21 cellular contexts compared by ENCODE assay signal in the genomic region with DNA sequence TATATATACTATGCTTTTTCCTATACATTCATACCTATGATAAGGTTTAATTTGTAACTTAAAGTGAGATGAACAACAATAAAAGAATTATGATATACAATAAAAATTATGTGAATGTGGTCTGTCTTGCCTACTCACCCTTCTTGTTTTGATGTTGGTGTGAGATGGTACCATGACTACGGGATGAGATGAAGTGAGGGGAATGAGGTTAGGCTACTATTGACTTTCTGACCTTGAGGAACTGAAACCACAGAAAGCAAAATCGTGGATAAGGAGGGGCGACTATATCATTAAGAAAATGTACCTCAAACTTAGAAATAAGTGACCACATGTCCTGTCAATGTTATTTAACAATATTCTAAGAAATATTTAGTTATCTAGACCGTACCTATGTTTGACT.
DNase-seq lines count a peak whose midpoint lies in the region; ATAC-seq and TF ChIP-seq lines count a peak whose summit lies in the region.
"Had no signal": no experiment of that assay in that cellular context is flagged by ENCODE, and none has a peak within 500 bp of the region (broad histone marks: within the 10 kb centered on the region; RNA-seq: fewer than 3 reads in every experiment).

No MANE protein-coding gene starts in this region.

- TF ChIP-seq EP300 in ovary (IDR thresholded peaks at IDR 0.05) = no peak

- TF ChIP-seq CTCF in uterus (IDR thresholded peaks at IDR 0.05) (no peak), ovary (IDR thresholded peaks at IDR 0.05) (no peak)

- H3K27ac Mint-ChIP-seq in activated naive CD8-positive, alpha-beta T cell treated with anti-CD3 and anti-CD28 coated beads, Interleukin-2, amount 50 U/mL, for 24 hours = peak overlapping the region; percentile 88
- H3K27ac Mint-ChIP-seq in activated naive CD8-positive, alpha-beta T cell treated with anti-CD3 and anti-CD28 coated beads for 36 hours = no peak overlapping the region
- H3K27ac Mint-ChIP-seq: endodermal cell had no signal

- TF ChIP-seq POLR2A in uterus (IDR thresholded peaks at IDR 0.05) (no peak), ovary (IDR thresholded peaks at IDR 0.05) (no peak)

- H3K9me3 Mint-ChIP-seq in activated naive CD8-positive, alpha-beta T cell treated with anti-CD3 and anti-CD28 coated beads, Interleukin-2, amount 50 U/mL, for 24 hours = no peaks in the 10 kb centered on the region
- H3K9me3 Mint-ChIP-seq in activated naive CD8-positive, alpha-beta T cell treated with anti-CD3 and anti-CD28 coated beads for 36 hours = no peaks in the 10 kb centered on the region
- H3K9me3 Mint-ChIP-seq: endodermal cell had no signal

- DNase-seq in activated naive CD8-positive, alpha-beta T cell treated with anti-CD3 and anti-CD28 coated beads, Interleukin-2, amount 50 U/mL, for 24 hours = no peak
- no peak for DNase-seq in activated naive CD8-positive, alpha-beta T cell treated with anti-CD3 and anti-CD28 coated beads for 36 hours
- DNase-seq in amniotic epithelial cell (ENCODE audit: low read depth) (peak; percentile 31), uterus (no peak), AML-193 (lab: John Stamatoyannopoulos, UW) (no peak), ovary (no peak), retina (no peak)
- DNase-seq: activated effector memory CD4-positive, alpha-beta T cell treated with Interleukin-2 at 50 U/mL for 16 hours; amniotic stem cell; central memory CD4-positive, alpha-beta T cell; DMS79; endodermal cell; MG63; NCI-H2029; NCI-H446; occipital lobe; SJCRH30; stimulated activated CD4-positive, alpha-beta T cell treated with anti-CD3 and anti-CD28 coated beads, Interleukin-4, amount 100 ng/mL, for 1 hour; upper lobe of left lung had no signal

- H3K4me3 Mint-ChIP-seq in activated naive CD8-positive, alpha-beta T cell treated with anti-CD3 and anti-CD28 coated beads, Interleukin-2, amount 50 U/mL, for 24 hours = no peak overlapping the region
- H3K4me3 Mint-ChIP-seq in activated naive CD8-positive, alpha-beta T cell treated with anti-CD3 and anti-CD28 coated beads for 36 hours = no peak overlapping the region
- H3K4me3 Mint-ChIP-seq: endodermal cell had no signal

- no peak for ATAC-seq in activated naive CD8-positive, alpha-beta T cell treated with anti-CD3 and anti-CD28 coated beads, Interleukin-2, amount 50 U/mL, for 24 hours

- H3K36me3 ChIP-seq in mucosa of rectum (ENCODE audit: control insufficient read depth in 2 of 2, insufficient read depth in 2 of 2, low read length in 2 of 2) (no peaks in the 10 kb centered on the region), uterus (no peaks in the 10 kb centered on the region), ovary (no peaks in the 10 kb centered on the region)
- H3K36me3 ChIP-seq: MG63, SJCRH30, upper lobe of left lung had no signal

- no peaks in the 10 kb centered on the region for H3K27me3 Mint-ChIP-seq in activated naive CD8-positive, alpha-beta T cell treated with anti-CD3 and anti-CD28 coated beads, Interleukin-2, amount 50 U/mL, for 24 hours
- H3K27me3 Mint-ChIP-seq in activated naive CD8-positive, alpha-beta T cell treated with anti-CD3 and anti-CD28 coated beads for 36 hours = no peaks in the 10 kb centered on the region

- H3K27me3 ChIP-seq in mucosa of rectum (ENCODE audit: control insufficient read depth in 2 of 2, insufficient read depth in 2 of 2, low read length in 2 of 2) = no peaks in the 10 kb centered on the region
- no peaks in the 10 kb centered on the region for H3K27me3 ChIP-seq in uterus
- H3K27me3 ChIP-seq in ovary = no peaks in the 10 kb centered on the region
- H3K27me3 ChIP-seq: MG63, SJCRH30, upper lobe of left lung had no signal

- peak overlapping the region; percentile 28 to 53 for H3K27ac ChIP-seq in mucosa of rectum (ENCODE audit: low read depth in 2 of 2, low read length in 2 of 2)
- peak overlapping the region; percentile 91 to 95 for H3K27ac ChIP-seq in uterus
- no peak overlapping the region for H3K27ac ChIP-seq in ovary
- H3K27ac ChIP-seq: C4-2B, SJCRH30 had no signal

- WGBS in ovary, 3 donors = 59 to 66% (median 66%) methylated on average over 4 of the region's 4 CpGs

- H3K9ac ChIP-seq in mucosa of rectum (ENCODE audit: low read depth in 1 of 2, low read length in 2 of 2) = no peak overlapping the region

- H3K9me3 ChIP-seq in mucosa of rectum (ENCODE audit: control insufficient read depth in 2 of 2, low read length in 2 of 2) (no peaks in the 10 kb centered on the region), uterus (no peaks in the 10 kb centered on the region), ovary (no peaks in the 10 kb centered on the region)
- H3K9me3 ChIP-seq: SJCRH30, upper lobe of left lung had no signal

- H3K4me3 ChIP-seq in mucosa of rectum (ENCODE audit: low read length in 2 of 2) = peak overlapping the region in 1 of 2 donors; percentile 8
- H3K4me3 ChIP-seq in uterus = no peak overlapping the region
- H3K4me3 ChIP-seq in ovary = no peak overlapping the region
- H3K4me3 ChIP-seq: MG63, SJCRH30, upper lobe of left lung had no signal

- intact Hi-C loops in uterus (cut with DNase I; ENCODE audit: low total_unique reads) (no loop called here), ovary (cut with DNase I) (no loop called here)

- peaks cover 48% of the 10 kb centered on the region for H3K4me1 Mint-ChIP-seq in activated naive CD8-positive, alpha-beta T cell treated with anti-CD3 and anti-CD28 coated beads, Interleukin-2, amount 50 U/mL, for 24 hours
- peaks cover 34% of the 10 kb centered on the region for H3K4me1 Mint-ChIP-seq in activated naive CD8-positive, alpha-beta T cell treated with anti-CD3 and anti-CD28 coated beads for 36 hours
- H3K4me1 Mint-ChIP-seq: endodermal cell had no signal

- H3K36me3 Mint-ChIP-seq in activated naive CD8-positive, alpha-beta T cell treated with anti-CD3 and anti-CD28 coated beads, Interleukin-2, amount 50 U/mL, for 24 hours (ENCODE audit: low read depth) = no peaks in the 10 kb centered on the region
- no peaks in the 10 kb centered on the region for H3K36me3 Mint-ChIP-seq in activated naive CD8-positive, alpha-beta T cell treated with anti-CD3 and anti-CD28 coated beads for 36 hours

- peaks cover 15 to 43% of the 10 kb centered on the region in 2 donors for H3K4me1 ChIP-seq in mucosa of rectum (ENCODE audit: control insufficient read depth in 2 of 2, insufficient read depth in 2 of 2, low read length in 2 of 2)
- no peaks in the 10 kb centered on the region for H3K4me1 ChIP-seq in uterus
- peaks cover 23% of the 10 kb centered on the region for H3K4me1 ChIP-seq in ovary (ENCODE audit: insufficient read depth)
- H3K4me1 ChIP-seq: upper lobe of left lung had no signal

Comparison
In these comparisons a context has a peak if more than half of its experiments do, and no peak if none do; other contexts are left out.
1. H3K27ac ChIP-seq: peak in mucosa of rectum (2 of 2) and uterus (2 of 2); none in ovary (0 of 2).